18 cellular contexts compared by ENCODE assay signal in genomic region chr13:48790199-48790598, GRCh38.
A peak's percentile ranks its signal among the peaks of the same experiment; 100 is the strongest.
DNase-seq lines count a peak whose midpoint lies in the region; ATAC-seq and TF ChIP-seq lines count a peak whose summit lies in the region.
"Had no signal": no experiment of that assay in that cellular context is flagged by ENCODE, and none has a peak within 500 bp of the region (broad histone marks: within the 10 kb centered on the region; RNA-seq: fewer than 3 reads in every experiment).

No MANE protein-coding gene starts in this region.

- H3K27me3 ChIP-seq in IMR-90 (ENCODE audit: control insufficient read depth, insufficient read depth, low read length) (no peaks in the 10 kb centered on the region), dorsolateral prefrontal cortex (no peaks in the 10 kb centered on the region)
- H3K27me3 ChIP-seq in naive thymus-derived CD4-positive, alpha-beta T cell (ENCODE audit: control insufficient read depth in 2 of 2, insufficient read depth in 2 of 2, low read length in 2 of 2), result no peaks in the 10 kb centered on the region
- H3K27me3 ChIP-seq: BE2C; BLaER1 treated with 17β-estradiol and CSF1 and Interleukin-3, amounts not matched to agents 10 nM and 100 nM had no signal

- H2BK15ac ChIP-seq in IMR-90 (ENCODE audit: low read depth, low read length), result peak overlapping the region; percentile 41; the same call in 1 of the 3 replicates

- H3K56ac ChIP-seq in IMR-90 (ENCODE audit: extremely low read depth, insufficient read depth, low read length), result no peak overlapping the region

- no peak overlapping the region for H3K23ac ChIP-seq in IMR-90 (ENCODE audit: low read depth, low read length)

- no peaks in the 10 kb centered on the region for H3K79me1 ChIP-seq in IMR-90 (ENCODE audit: low read depth in 1 of 2, low read length in 2 of 2)

- H3K9me1 ChIP-seq in IMR-90 (ENCODE audit: insufficient read depth, low read length), result peaks cover 13% of the 10 kb centered on the region

- H3K27ac ChIP-seq in IMR-90 (ENCODE audit: insufficient read depth, low read length) (no peak overlapping the region), dorsolateral prefrontal cortex (peak overlapping the region in 3 of 59 donors; percentile 19 to 67 (median 35))
- no peak overlapping the region for H3K27ac ChIP-seq in naive thymus-derived CD4-positive, alpha-beta T cell (ENCODE audit: low read depth, low read length)
- H3K27ac ChIP-seq: 22Rv1; BLaER1 treated with 17β-estradiol and CSF1 and Interleukin-3, amounts not matched to agents 10 nM and 100 nM had no signal

- no peak overlapping the region for H3K27ac Mint-ChIP-seq in activated CD4-positive, alpha-beta T cell treated with anti-CD3 and anti-CD28 coated beads for 36 hours
- no peak overlapping the region for H3K27ac Mint-ChIP-seq in naive thymus-derived CD4-positive, alpha-beta T cell
- H3K27ac Mint-ChIP-seq: CD4-positive, alpha-beta memory T cell; H9 had no signal

- no TSS peak for BruUV-seq in IMR-90 (replicated peaks; lab: Mats Ljungman, UMichigan)

- no peak for TF ChIP-seq POLR2A in IMR-90 (IDR thresholded peaks at IDR 0.05; ENCODE audit: low read depth, low read length)

- no peak overlapping the region for H2BK20ac ChIP-seq in IMR-90 (ENCODE audit: low read depth, low read length)

- POLR2A ChIA-PET in IMR-90 (lab: Charles Lee; ENCODE audit: unreplicated experiment), result no interaction called here
- POLR2A ChIA-PET in activated CD4-positive, alpha-beta T cell treated with anti-CD3 and anti-CD28 coated beads for 36 hours (lab: Charles Lee), result no interaction called here
- POLR2A ChIA-PET in naive thymus-derived CD4-positive, alpha-beta T cell (lab: Charles Lee), result no interaction called here

- in situ Hi-C loops in IMR-90 (cut with MboI; ENCODE audit: low sequenced_read_pairs), result no loop called here

- H3K14ac ChIP-seq in IMR-90 (replicated peaks; ENCODE audit: low read depth, low read length), result no peak overlapping the region

- H2AK9ac ChIP-seq in IMR-90 (replicated peaks; ENCODE audit: low read depth, low read length, poor library complexity), result no peak overlapping the region

- no peaks in the 10 kb centered on the region for H4K20me1 ChIP-seq in IMR-90 (ENCODE audit: insufficient read depth, low read length)
- H4K20me1 ChIP-seq: BLaER1 treated with 17β-estradiol and CSF1 and Interleukin-3, amounts not matched to agents 10 nM and 100 nM had no signal

- H3K9ac ChIP-seq in IMR-90 (ENCODE audit: low read depth, low read length), result no peak overlapping the region
- H3K9ac ChIP-seq: BLaER1 treated with 17β-estradiol and CSF1 and Interleukin-3, amounts not matched to agents 10 nM and 100 nM had no signal

- H3K4me2 ChIP-seq in IMR-90 (ENCODE audit: low read depth, low read length), result no peak overlapping the region

- peak overlapping the region; percentile 26; the same call in 1 of the 2 replicates for H2BK120ac ChIP-seq in IMR-90 (ENCODE audit: low read depth, low read length)

- peak overlapping the region; percentile 78 for H2AK5ac ChIP-seq in IMR-90 (ENCODE audit: low read depth, low read length)

- peak overlapping the region; percentile 5 to 19; a peak in 2 of 4 replicates for H4K8ac ChIP-seq in IMR-90 (ENCODE audit: low read depth in 2 of 2, low read length in 2 of 2)

- DNase-seq in Ammon's horn (ENCODE audit: low spot score) (peak; percentile 33), IMR-90 (no peak), dorsolateral prefrontal cortex (peak in 6 of 10 donors; percentile 29 to 58 (median 43)), inferior parietal cortex (ENCODE audit: extremely low spot score) (peak; percentile 8), posterior vena cava (ENCODE audit: low spot score) (no peak)
- DNase-seq in activated CD4-positive, alpha-beta T cell treated with anti-CD3 and anti-CD28 coated beads for 36 hours, result no peak
- DNase-seq in naive thymus-derived CD4-positive, alpha-beta T cell, result no peak
- no peak for DNase-seq in stimulated activated CD4-positive, alpha-beta T cell treated with anti-CD3 and anti-CD28 coated beads, Interleukin-4, amount 100 ng/mL, for 4 hours
- DNase-seq: BE2C; Calu3; CD4-positive, alpha-beta memory T cell; COR-L47; DMS53; DMS79 treated with DMSO at 0.1 percent for 48 hours; H9 had no signal

- H3K9me3 Mint-ChIP-seq in activated CD4-positive, alpha-beta T cell treated with anti-CD3 and anti-CD28 coated beads for 36 hours (ENCODE audit: low read depth), result no peaks in the 10 kb centered on the region
- H3K9me3 Mint-ChIP-seq in naive thymus-derived CD4-positive, alpha-beta T cell, result peaks cover 0 to 1% (median 0%) of the 10 kb centered on the region in 11 donors
- H3K9me3 Mint-ChIP-seq: H9 had no signal

- no peak overlapping the region for H2AFZ ChIP-seq in IMR-90 (replicated peaks; ENCODE audit: low read length, poor library complexity)

- H3K4me3 ChIP-seq in IMR-90 (ENCODE audit: insufficient read depth, low read depth, low read length) (no peak overlapping the region), dorsolateral prefrontal cortex (no peak overlapping the region)
- H3K4me3 ChIP-seq in naive thymus-derived CD4-positive, alpha-beta T cell (ENCODE audit: low read length), result no peak overlapping the region
- H3K4me3 ChIP-seq: BLaER1 treated with 17β-estradiol and CSF1 and Interleukin-3, amounts not matched to agents 10 nM and 100 nM had no signal

- H3K36me3 ChIP-seq in IMR-90 (ENCODE audit: control insufficient read depth, insufficient read depth, low read length), result no peaks in the 10 kb centered on the region
- no peaks in the 10 kb centered on the region for H3K36me3 ChIP-seq in naive thymus-derived CD4-positive, alpha-beta T cell (ENCODE audit: control insufficient read depth in 2 of 3, insufficient read depth in 3 of 3, low read length in 3 of 3)
- H3K36me3 ChIP-seq: BE2C; BLaER1 treated with 17β-estradiol and CSF1 and Interleukin-3, amounts not matched to agents 10 nM and 100 nM had no signal

- H4K5ac ChIP-seq in IMR-90 (ENCODE audit: low read depth, low read length), result no peak overlapping the region

- no peak overlapping the region for H3K4me3 Mint-ChIP-seq in activated CD4-positive, alpha-beta T cell treated with anti-CD3 and anti-CD28 coated beads for 36 hours
- H3K4me3 Mint-ChIP-seq in naive thymus-derived CD4-positive, alpha-beta T cell, result no peak overlapping the region
- H3K4me3 Mint-ChIP-seq: CD4-positive, alpha-beta memory T cell; H9 had no signal

- peak overlapping the region; percentile 27; the same call in 1 of the 2 replicates for H3K4ac ChIP-seq in IMR-90 (ENCODE audit: low read depth, low read length)

- peaks cover 2% of the 10 kb centered on the region for H3K27me3 Mint-ChIP-seq in activated CD4-positive, alpha-beta T cell treated with anti-CD3 and anti-CD28 coated beads for 36 hours
- peaks cover 0 to 5% (median 0%) of the 10 kb centered on the region in 5 donors for H3K27me3 Mint-ChIP-seq in naive thymus-derived CD4-positive, alpha-beta T cell
- H3K27me3 Mint-ChIP-seq: CD4-positive, alpha-beta memory T cell had no signal

- peak overlapping the region; percentile 8; the same call in 1 of the 2 replicates for H4K91ac ChIP-seq in IMR-90 (ENCODE audit: insufficient read depth, low read depth, low read length)

- H3K9me3 ChIP-seq in IMR-90 (ENCODE audit: control insufficient read depth, insufficient read depth, low read length), result no peaks in the 10 kb centered on the region
- H3K9me3 ChIP-seq in naive thymus-derived CD4-positive, alpha-beta T cell (ENCODE audit: control insufficient read depth in 2 of 3, low read length in 3 of 3), result no peaks in the 10 kb centered on the region
- H3K9me3 ChIP-seq: BE2C had no signal

- intact Hi-C loops in IMR-90 (cut with micrococcal nuclease) (no loop called here), dorsolateral prefrontal cortex (cut with DNase I) (no loop called here), posterior vena cava (cut with DNase I) (no loop called here)
- intact Hi-C loops in activated CD4-positive, alpha-beta T cell treated with anti-CD3 and anti-CD28 coated beads for 36 hours (cut with DNase I, micrococcal nuclease), result no loop called here
- intact Hi-C loops in naive thymus-derived CD4-positive, alpha-beta T cell (cut with micrococcal nuclease), result no loop called here

- ATAC-seq in IMR-90 (ENCODE audit: low read depth), result no peak
- no peak for ATAC-seq in activated CD4-positive, alpha-beta T cell treated with anti-CD3 and anti-CD28 coated beads for 36 hours
- ATAC-seq in naive thymus-derived CD4-positive, alpha-beta T cell, result no peak
- ATAC-seq: HCT116 had no signal

- WGBS in IMR-90 (ENCODE audit: extremely low coverage in 2 of 2, insufficient read length in 1 of 2), 2 experiments, result no CpG with 5 or more reads among the region's 3 CpGs

- H3K18ac ChIP-seq in IMR-90 (ENCODE audit: low read depth, low read length), result peak overlapping the region; percentile 4; the same call in 1 of the 2 replicates

- peaks cover 5% of the 10 kb centered on the region for H3K4me1 Mint-ChIP-seq in activated CD4-positive, alpha-beta T cell treated with anti-CD3 and anti-CD28 coated beads for 36 hours
- H3K4me1 Mint-ChIP-seq in naive thymus-derived CD4-positive, alpha-beta T cell, result peaks cover 0 to 1% (median 0%) of the 10 kb centered on the region in 7 donors
- H3K4me1 Mint-ChIP-seq: CD4-positive, alpha-beta memory T cell had no signal

- H2BK5ac ChIP-seq in IMR-90 (ENCODE audit: low read depth, low read length, poor library complexity, severe bottlenecking), result no peak overlapping the region

- TF ChIP-seq CTCF in IMR-90 (conservative IDR thresholded peaks at IDR 0.05; ENCODE audit: low read depth, low read length) (no peak), dorsolateral prefrontal cortex (IDR thresholded peaks at IDR 0.05 in 54 of 56, conservative IDR thresholded peaks at IDR 0.05 in 2 of 56; ENCODE audit: low read depth in 1 of 56, partially characterized antibody in 56 of 56) (no peak)

- no peaks in the 10 kb centered on the region for H3K36me3 Mint-ChIP-seq in activated CD4-positive, alpha-beta T cell treated with anti-CD3 and anti-CD28 coated beads for 36 hours (ENCODE audit: low read depth)
- H3K36me3 Mint-ChIP-seq in naive thymus-derived CD4-positive, alpha-beta T cell, result no peaks in the 10 kb centered on the region
- H3K36me3 Mint-ChIP-seq: CD4-positive, alpha-beta memory T cell had no signal

- H3K4me1 ChIP-seq in IMR-90 (ENCODE audit: control insufficient read depth, insufficient read depth, low read length), result peaks cover 16% of the 10 kb centered on the region
- no peaks in the 10 kb centered on the region for H3K4me1 ChIP-seq in naive thymus-derived CD4-positive, alpha-beta T cell (ENCODE audit: control insufficient read depth in 2 of 2, insufficient read depth in 2 of 2, low read length in 2 of 2)
- H3K4me1 ChIP-seq: BE2C had no signal

- CTCF ChIA-PET in IMR-90 (lab: Yijun Ruan, JAX), result no interaction called here
- CTCF ChIA-PET in activated CD4-positive, alpha-beta T cell treated with anti-CD3 and anti-CD28 coated beads for 36 hours (lab: Charles Lee), result no interaction called here
- CTCF ChIA-PET in naive thymus-derived CD4-positive, alpha-beta T cell (lab: Charles Lee), result no interaction called here

- dilution Hi-C loops in IMR-90 (cut with HindIII; ENCODE audit: low sequenced_read_pairs, unreplicated experiment), result no loop called here

- TF ChIP-seq RAD21 in IMR-90 (IDR thresholded peaks at IDR 0.05; ENCODE audit: low read length), result no peak

TF ChIP-seq in IMR-90, 13 proteins besides CTCF, POLR2A, EP300 and RAD21 (continues in another document):
- TF ChIP-seq CHD1 (IDR thresholded peaks at IDR 0.05; ENCODE audit: low read depth, low read length) (no peak), FOS (IDR thresholded peaks at IDR 0.05; ENCODE audit: low read depth, low read length) (no peak)

Comparison
In these comparisons a context has a peak if more than half of its experiments do, and no peak if none do; other contexts are left out.
1. DNase-seq: peak in Ammon's horn (single experiment), dorsolateral prefrontal cortex (6 of 10) and inferior parietal cortex (single experiment); none in IMR-90 (single experiment), activated CD4-positive, alpha-beta T cell treated with anti-CD3 and anti-CD28 coated beads for 36 hours (single experiment), naive thymus-derived CD4-positive, alpha-beta T cell (0 of 9), posterior vena cava (single experiment) and stimulated activated CD4-positive, alpha-beta T cell treated with anti-CD3 and anti-CD28 coated beads, Interleukin-4, amount 100 ng/mL, for 4 hours (0 of 2).